Comparison of ENCODE assay signal across 1 cellular context in genomic region chr5:175867587-175868347, GRCh38.
TF ChIP-seq lines count a peak whose summit lies in the region.

No MANE protein-coding gene starts in this region.

TF ChIP-seq in HepG2, 621 proteins besides CTCF, POLR2A, EP300 and RAD21 (continued from another document and continues in another):
- TF ChIP-seq AHDC1 (CRISPR knock-in tag; IDR thresholded peaks at IDR 0.05; ENCODE audit: borderline replicate concordance) = no peak
- no peak for TF ChIP-seq ZFP90 (CRISPR knock-in tag; IDR thresholded peaks at IDR 0.05; ENCODE audit: borderline replicate concordance)
- no peak for TF ChIP-seq PBX3 (CRISPR knock-in tag; IDR thresholded peaks at IDR 0.05; ENCODE audit: borderline replicate concordance)
- 0 out of 2 replicates have a peak, but pooled peaks have one; percentile 41 for TF ChIP-seq TSC22D2 (CRISPR knock-in tag; IDR thresholded peaks at IDR 0.05; ENCODE audit: borderline replicate concordance)
- no peak for TF ChIP-seq ZNF777 (CRISPR knock-in tag; IDR thresholded peaks at IDR 0.05)
- TF ChIP-seq ZSCAN30 (CRISPR knock-in tag; IDR thresholded peaks at IDR 0.05) = no peak
- no peak for TF ChIP-seq IRF9 (CRISPR knock-in tag; IDR thresholded peaks at IDR 0.05; ENCODE audit: borderline replicate concordance)
- TF ChIP-seq DMTF1 (CRISPR knock-in tag; IDR thresholded peaks at IDR 0.05) = no peak
- TF ChIP-seq GFI1 (CRISPR knock-in tag; IDR thresholded peaks at IDR 0.05; ENCODE audit: borderline replicate concordance) = no peak
- no peak for TF ChIP-seq HOMEZ (CRISPR knock-in tag; IDR thresholded peaks at IDR 0.05; ENCODE audit: low read depth)
- TF ChIP-seq ZNF652 (CRISPR knock-in tag; IDR thresholded peaks at IDR 0.05; ENCODE audit: borderline replicate concordance, low read depth) = no peak; the same call in 1 of the 2 replicates
- no peak for TF ChIP-seq NAIF1 (CRISPR knock-in tag; IDR thresholded peaks at IDR 0.05; ENCODE audit: borderline replicate concordance)
- TF ChIP-seq ZKSCAN5 (CRISPR knock-in tag; IDR thresholded peaks at IDR 0.05) = no peak
- no peak for TF ChIP-seq SAFB2 (CRISPR knock-in tag; IDR thresholded peaks at IDR 0.05; ENCODE audit: borderline replicate concordance, low read depth)
- no peak for TF ChIP-seq ZNF337 (CRISPR knock-in tag; IDR thresholded peaks at IDR 0.05; ENCODE audit: borderline replicate concordance, low read depth)
- no peak for TF ChIP-seq ARNT (IDR thresholded peaks at IDR 0.05)
- TF ChIP-seq ZSCAN25 (CRISPR knock-in tag; IDR thresholded peaks at IDR 0.05) = no peak
- 0 out of 2 replicates have a peak, but pooled peaks have one; percentile 58 for TF ChIP-seq MTERF4 (CRISPR knock-in tag; IDR thresholded peaks at IDR 0.05)
- no peak for TF ChIP-seq ZNF513 (CRISPR knock-in tag; conservative IDR thresholded peaks at IDR 0.05)
- no peak for TF ChIP-seq ATF1 (CRISPR knock-in tag; IDR thresholded peaks at IDR 0.05)
- no peak for TF ChIP-seq KLF6 (CRISPR knock-in tag; IDR thresholded peaks at IDR 0.05)
- TF ChIP-seq PLRG1 (conservative IDR thresholded peaks at IDR 0.05) = no peak
- TF ChIP-seq ZNF773 (CRISPR knock-in tag; IDR thresholded peaks at IDR 0.05; ENCODE audit: borderline replicate concordance) = no peak
- TF ChIP-seq NFE2 (CRISPR knock-in tag; IDR thresholded peaks at IDR 0.05) = no peak
- no peak for TF ChIP-seq ZNF839 (CRISPR knock-in tag; IDR thresholded peaks at IDR 0.05; ENCODE audit: borderline replicate concordance)
- peak; percentile 75; the same call in 1 of the 2 replicates for TF ChIP-seq PATZ1 (CRISPR knock-in tag; IDR thresholded peaks at IDR 0.05)
- TF ChIP-seq NR2C2 (CRISPR knock-in tag; IDR thresholded peaks at IDR 0.05; ENCODE audit: borderline replicate concordance) = peak; percentile 47; the same call in 1 of the 2 replicates
- TF ChIP-seq RBM22 (optimal IDR thresholded peaks at IDR 0.05; ENCODE audit: low read length) = peak; percentile 26
- no peak for TF ChIP-seq RFXANK (CRISPR knock-in tag; IDR thresholded peaks at IDR 0.05)
- peak; percentile 88 for TF ChIP-seq MEIS1 (CRISPR knock-in tag; IDR thresholded peaks at IDR 0.05; ENCODE audit: borderline replicate concordance)
- no peak for TF ChIP-seq SRSF1 (optimal IDR thresholded peaks at IDR 0.05; ENCODE audit: low read depth, low read length)
- no peak for TF ChIP-seq HMGA1 (CRISPR knock-in tag; conservative IDR thresholded peaks at IDR 0.05)
- no peak for TF ChIP-seq THYN1 (CRISPR knock-in tag; IDR thresholded peaks at IDR 0.05; ENCODE audit: borderline replicate concordance, low read depth)
- 0 out of 2 replicates have a peak, but pooled peaks have one; percentile 77 for TF ChIP-seq ZNF740 (CRISPR knock-in tag; IDR thresholded peaks at IDR 0.05)
- TF ChIP-seq ZNF792 (CRISPR knock-in tag; IDR thresholded peaks at IDR 0.05) = peak; percentile 83
- TF ChIP-seq ZNF20 (CRISPR knock-in tag; IDR thresholded peaks at IDR 0.05) = no peak
- TF ChIP-seq SIN3B (IDR thresholded peaks at IDR 0.05; ENCODE audit: low read length) = no peak
- no peak for TF ChIP-seq HINFP (CRISPR knock-in tag; IDR thresholded peaks at IDR 0.05; ENCODE audit: low read depth)
- no peak for TF ChIP-seq ZNF776 (CRISPR knock-in tag; IDR thresholded peaks at IDR 0.05)
- TF ChIP-seq ZNF691 (CRISPR knock-in tag; IDR thresholded peaks at IDR 0.05; ENCODE audit: borderline replicate concordance, low read depth) = peak; percentile 80; the same call in 1 of the 2 replicates
